Comparison of ENCODE assay signal across 1 cellular context in genomic region chr10:101941871-101942270, GRCh38.
A peak's percentile ranks its signal among the peaks of the same experiment; 100 is the strongest.
TF ChIP-seq lines count a peak whose summit lies in the region.

No MANE protein-coding gene starts in this region.

TF ChIP-seq in endothelial cell of umbilical vein, 7 proteins besides CTCF, POLR2A, EP300 and RAD21:
- TF ChIP-seq POLR2AphosphoS5 (IDR thresholded peaks at IDR 0.05; ENCODE audit: insufficient read depth, low read depth, low read length) (no peak), EZH2 (IDR thresholded peaks at IDR 0.05; ENCODE audit: borderline replicate concordance, low read depth, low read length, severe bottlenecking) (no peak), FOS (IDR thresholded peaks at IDR 0.05; ENCODE audit: borderline replicate concordance, insufficient read depth, low read length) (peak; percentile 31), MYC (IDR thresholded peaks at IDR 0.05; ENCODE audit: low read depth, low read length) (no peak), GATA2 (IDR thresholded peaks at IDR 0.05; ENCODE audit: insufficient read depth, insufficient read length, low read depth, low read length) (no peak), MAX (IDR thresholded peaks at IDR 0.05; ENCODE audit: insufficient read depth, insufficient read length) (no peak), JUN (IDR thresholded peaks at IDR 0.05; ENCODE audit: borderline replicate concordance, insufficient read depth, insufficient read length, low read depth) (peak; percentile 72)
